1 cellular context compared by ENCODE assay signal in the genomic region with DNA sequence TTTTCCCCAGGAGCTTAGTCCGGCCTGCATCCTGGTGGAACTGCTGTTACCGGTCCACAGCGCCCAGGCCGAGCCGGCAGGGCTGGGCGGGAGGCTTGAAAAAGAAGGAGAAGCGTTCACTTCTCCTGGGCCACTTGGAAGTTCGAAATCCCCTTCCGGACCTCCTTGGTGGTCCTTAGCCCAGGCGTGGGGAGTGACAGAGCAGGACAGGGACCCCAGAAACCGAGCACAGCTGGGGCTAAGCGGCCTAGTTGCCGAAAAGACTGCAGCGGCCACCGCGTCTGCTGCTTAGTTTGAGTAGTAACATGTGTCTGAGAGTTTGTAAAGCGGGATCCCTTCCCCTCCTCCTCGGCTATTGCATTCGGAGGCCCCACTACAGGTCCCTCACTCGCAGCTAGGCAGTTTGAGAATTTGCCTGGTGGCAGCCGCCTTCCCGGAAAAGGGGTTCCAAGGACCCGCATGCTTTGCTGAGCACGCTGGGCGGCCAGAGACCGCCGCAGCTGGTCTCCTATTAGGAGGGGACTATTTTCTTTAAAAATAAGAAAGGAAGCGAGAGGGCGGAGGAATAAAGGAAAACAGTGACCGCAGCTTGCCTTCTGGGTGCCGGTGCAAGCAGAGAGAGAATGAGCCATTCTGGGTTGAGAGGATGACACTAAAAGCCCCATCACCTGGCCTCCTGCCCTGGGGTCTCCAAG.
TF ChIP-seq lines count a peak whose summit lies in the region.

No MANE protein-coding gene starts in this region.

TF ChIP-seq in HEK293, 187 proteins besides CTCF, POLR2A, EP300 and RAD21 (continued from another document):
- TF ChIP-seq ZNF266 (tag by site-specific recombination; IDR thresholded peaks at IDR 0.05; ENCODE audit: low read depth) = no peak
- TF ChIP-seq, protein P1, sequence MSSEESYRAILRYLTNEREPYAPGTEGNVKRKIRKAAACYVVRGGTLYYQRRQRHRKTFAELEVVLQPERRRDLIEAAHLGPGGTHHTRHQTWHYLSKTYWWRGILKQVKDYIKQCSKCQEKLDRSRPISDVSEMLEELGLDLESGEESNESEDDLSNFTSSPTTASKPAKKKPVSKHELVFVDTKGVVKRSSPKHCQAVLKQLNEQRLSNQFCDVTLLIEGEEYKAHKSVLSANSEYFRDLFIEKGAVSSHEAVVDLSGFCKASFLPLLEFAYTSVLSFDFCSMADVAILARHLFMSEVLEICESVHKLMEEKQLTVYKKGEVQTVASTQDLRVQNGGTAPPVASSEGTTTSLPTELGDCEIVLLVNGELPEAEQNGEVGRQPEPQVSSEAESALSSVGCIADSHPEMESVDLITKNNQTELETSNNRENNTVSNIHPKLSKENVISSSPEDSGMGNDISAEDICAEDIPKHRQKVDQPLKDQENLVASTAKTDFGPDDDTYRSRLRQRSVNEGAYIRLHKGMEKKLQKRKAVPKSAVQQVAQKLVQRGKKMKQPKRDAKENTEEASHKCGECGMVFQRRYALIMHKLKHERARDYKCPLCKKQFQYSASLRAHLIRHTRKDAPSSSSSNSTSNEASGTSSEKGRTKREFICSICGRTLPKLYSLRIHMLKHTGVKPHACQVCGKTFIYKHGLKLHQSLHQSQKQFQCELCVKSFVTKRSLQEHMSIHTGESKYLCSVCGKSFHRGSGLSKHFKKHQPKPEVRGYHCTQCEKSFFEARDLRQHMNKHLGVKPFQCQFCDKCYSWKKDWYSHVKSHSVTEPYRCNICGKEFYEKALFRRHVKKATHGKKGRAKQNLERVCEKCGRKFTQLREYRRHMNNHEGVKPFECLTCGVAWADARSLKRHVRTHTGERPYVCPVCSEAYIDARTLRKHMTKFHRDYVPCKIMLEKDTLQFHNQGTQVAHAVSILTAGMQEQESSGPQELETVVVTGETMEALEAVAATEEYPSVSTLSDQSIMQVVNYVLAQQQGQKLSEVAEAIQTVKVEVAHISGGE (tag by site-specific recombination; conservative IDR thresholded peaks at IDR 0.05; ENCODE audit: low read depth) = 0 out of 2 replicates have a peak, but pooled peaks have one; percentile 11
- TF ChIP-seq, protein P2, sequence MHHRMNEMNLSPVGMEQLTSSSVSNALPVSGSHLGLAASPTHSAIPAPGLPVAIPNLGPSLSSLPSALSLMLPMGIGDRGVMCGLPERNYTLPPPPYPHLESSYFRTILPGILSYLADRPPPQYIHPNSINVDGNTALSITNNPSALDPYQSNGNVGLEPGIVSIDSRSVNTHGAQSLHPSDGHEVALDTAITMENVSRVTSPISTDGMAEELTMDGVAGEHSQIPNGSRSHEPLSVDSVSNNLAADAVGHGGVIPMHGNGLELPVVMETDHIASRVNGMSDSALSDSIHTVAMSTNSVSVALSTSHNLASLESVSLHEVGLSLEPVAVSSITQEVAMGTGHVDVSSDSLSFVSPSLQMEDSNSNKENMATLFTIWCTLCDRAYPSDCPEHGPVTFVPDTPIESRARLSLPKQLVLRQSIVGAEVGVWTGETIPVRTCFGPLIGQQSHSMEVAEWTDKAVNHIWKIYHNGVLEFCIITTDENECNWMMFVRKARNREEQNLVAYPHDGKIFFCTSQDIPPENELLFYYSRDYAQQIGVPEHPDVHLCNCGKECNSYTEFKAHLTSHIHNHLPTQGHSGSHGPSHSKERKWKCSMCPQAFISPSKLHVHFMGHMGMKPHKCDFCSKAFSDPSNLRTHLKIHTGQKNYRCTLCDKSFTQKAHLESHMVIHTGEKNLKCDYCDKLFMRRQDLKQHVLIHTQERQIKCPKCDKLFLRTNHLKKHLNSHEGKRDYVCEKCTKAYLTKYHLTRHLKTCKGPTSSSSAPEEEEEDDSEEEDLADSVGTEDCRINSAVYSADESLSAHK (tag by site-specific recombination; IDR thresholded peaks at IDR 0.05) = 0 out of 2 replicates have a peak, but pooled peaks have one; percentile 36
- no peak for TF ChIP-seq ZNF654 (tag by site-specific recombination; IDR thresholded peaks at IDR 0.05; ENCODE audit: low read depth)
- no peak for TF ChIP-seq ZNF174 (tag by site-specific recombination; IDR thresholded peaks at IDR 0.05)
- TF ChIP-seq, protein P3, sequence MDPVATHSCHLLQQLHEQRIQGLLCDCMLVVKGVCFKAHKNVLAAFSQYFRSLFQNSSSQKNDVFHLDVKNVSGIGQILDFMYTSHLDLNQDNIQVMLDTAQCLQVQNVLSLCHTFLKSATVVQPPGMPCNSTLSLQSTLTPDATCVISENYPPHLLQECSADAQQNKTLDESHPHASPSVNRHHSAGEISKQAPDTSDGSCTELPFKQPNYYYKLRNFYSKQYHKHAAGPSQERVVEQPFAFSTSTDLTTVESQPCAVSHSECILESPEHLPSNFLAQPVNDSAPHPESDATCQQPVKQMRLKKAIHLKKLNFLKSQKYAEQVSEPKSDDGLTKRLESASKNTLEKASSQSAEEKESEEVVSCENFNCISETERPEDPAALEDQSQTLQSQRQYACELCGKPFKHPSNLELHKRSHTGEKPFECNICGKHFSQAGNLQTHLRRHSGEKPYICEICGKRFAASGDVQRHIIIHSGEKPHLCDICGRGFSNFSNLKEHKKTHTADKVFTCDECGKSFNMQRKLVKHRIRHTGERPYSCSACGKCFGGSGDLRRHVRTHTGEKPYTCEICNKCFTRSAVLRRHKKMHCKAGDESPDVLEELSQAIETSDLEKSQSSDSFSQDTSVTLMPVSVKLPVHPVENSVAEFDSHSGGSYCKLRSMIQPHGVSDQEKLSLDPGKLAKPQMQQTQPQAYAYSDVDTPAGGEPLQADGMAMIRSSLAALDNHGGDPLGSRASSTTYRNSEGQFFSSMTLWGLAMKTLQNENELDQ (tag by site-specific recombination; IDR thresholded peaks at IDR 0.05; ENCODE audit: low read depth) = no peak
- TF ChIP-seq, protein P4, sequence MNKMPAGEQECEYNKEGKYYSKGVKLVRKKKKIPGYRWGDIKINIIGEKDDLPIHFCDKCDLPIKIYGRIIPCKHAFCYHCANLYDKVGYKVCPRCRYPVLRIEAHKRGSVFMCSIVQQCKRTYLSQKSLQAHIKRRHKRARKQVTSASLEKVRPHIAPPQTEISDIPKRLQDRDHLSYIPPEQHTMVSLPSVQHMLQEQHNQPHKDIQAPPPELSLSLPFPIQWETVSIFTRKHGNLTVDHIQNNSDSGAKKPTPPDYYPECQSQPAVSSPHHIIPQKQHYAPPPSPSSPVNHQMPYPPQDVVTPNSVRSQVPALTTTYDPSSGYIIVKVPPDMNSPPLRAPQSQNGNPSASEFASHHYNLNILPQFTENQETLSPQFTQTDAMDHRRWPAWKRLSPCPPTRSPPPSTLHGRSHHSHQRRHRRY (tag by site-specific recombination; IDR thresholded peaks at IDR 0.05) = no peak
- no peak for TF ChIP-seq ZNF623 (tag by site-specific recombination; IDR thresholded peaks at IDR 0.05)
- TF ChIP-seq ZNF600 (tag by site-specific recombination; IDR thresholded peaks at IDR 0.05) = peak; percentile 59; the same call in 1 of the 2 replicates
- TF ChIP-seq ZNF843 (tag by site-specific recombination; IDR thresholded peaks at IDR 0.05) = no peak
- no peak for TF ChIP-seq ZNF169 (tag by site-specific recombination; IDR thresholded peaks at IDR 0.05)
- no peak for TF ChIP-seq SP3 (tag by site-specific recombination; IDR thresholded peaks at IDR 0.05)
- TF ChIP-seq, protein P5, sequence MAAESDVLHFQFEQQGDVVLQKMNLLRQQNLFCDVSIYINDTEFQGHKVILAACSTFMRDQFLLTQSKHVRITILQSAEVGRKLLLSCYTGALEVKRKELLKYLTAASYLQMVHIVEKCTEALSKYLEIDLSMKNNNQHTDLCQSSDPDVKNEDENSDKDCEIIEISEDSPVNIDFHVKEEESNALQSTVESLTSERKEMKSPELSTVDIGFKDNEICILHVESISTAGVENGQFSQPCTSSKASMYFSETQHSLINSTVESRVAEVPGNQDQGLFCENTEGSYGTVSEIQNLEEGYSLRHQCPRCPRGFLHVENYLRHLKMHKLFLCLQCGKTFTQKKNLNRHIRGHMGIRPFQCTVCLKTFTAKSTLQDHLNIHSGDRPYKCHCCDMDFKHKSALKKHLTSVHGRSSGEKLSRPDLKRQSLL (tag by site-specific recombination; IDR thresholded peaks at IDR 0.05) = no peak
- TF ChIP-seq ZNF335 (tag by site-specific recombination; conservative IDR thresholded peaks at IDR 0.05) = peak; percentile 88
- TF ChIP-seq GLI2 (tag by site-specific recombination; IDR thresholded peaks at IDR 0.05; ENCODE audit: borderline replicate concordance, low read depth) = no peak
- TF ChIP-seq ZBTB20 (tag by site-specific recombination; IDR thresholded peaks at IDR 0.05) = peak; percentile 11; the same call in 1 of the 2 replicates
